Comparison of ENCODE assay signal across 1 cellular context in genomic region chr10:21130108-21130507, GRCh38.
A peak's percentile ranks its signal among the peaks of the same experiment; 100 is the strongest.
TF ChIP-seq lines count a peak whose summit lies in the region.

No MANE protein-coding gene starts in this region.

TF ChIP-seq in K562, 482 proteins besides CTCF, POLR2A, EP300 and RAD21 (continued from another document and continues in another):
- TF ChIP-seq CHD7 (IDR thresholded peaks at IDR 0.05; ENCODE audit: low read depth, low read length) (no peak), PCBP1 (IDR thresholded peaks at IDR 0.05; ENCODE audit: low read depth, low read length, poor library complexity, severe bottlenecking) (no peak), DNMT1 (IDR thresholded peaks at IDR 0.05) (no peak), PRDM10 (IDR thresholded peaks at IDR 0.05; ENCODE audit: partially characterized antibody) (peak; percentile 30), KDM1A (IDR thresholded peaks at IDR 0.05) (peak; percentile 51 to 72), GTF3C2 (IDR thresholded peaks at IDR 0.05; ENCODE audit: borderline replicate concordance, extremely low read depth, insufficient read length) (no peak), HDAC6 (IDR thresholded peaks at IDR 0.05; ENCODE audit: low read depth, low read length) (no peak), ZNF140 (CRISPR knock-in tag; IDR thresholded peaks at IDR 0.05) (no peak), ZNF232 (CRISPR knock-in tag; IDR thresholded peaks at IDR 0.05) (no peak), RBBP5 (IDR thresholded peaks at IDR 0.05; ENCODE audit: borderline replicate concordance, insufficient read depth, low read length, poor library complexity, severe bottlenecking) (no peak), HDAC8 (tag; IDR thresholded peaks at IDR 0.05) (no peak), NR2C1 (IDR thresholded peaks at IDR 0.05) (no peak), NR2C1 (tag; IDR thresholded peaks at IDR 0.05) (peak; percentile 35; the same call in 1 of the 2 replicates), ADNP (tag; IDR thresholded peaks at IDR 0.05) (no peak), PML (IDR thresholded peaks at IDR 0.05; ENCODE audit: low read length) (peak; percentile 82), SETDB1 (IDR thresholded peaks at IDR 0.05; ENCODE audit: low read length) (no peak), ATF7 (IDR thresholded peaks at IDR 0.05) (peak; percentile 51; the same call in 1 of the 2 replicates), TRIM24 (IDR thresholded peaks at IDR 0.05) (peak; percentile 92 to 94), ZNF274 (IDR thresholded peaks at IDR 0.05; ENCODE audit: borderline replicate concordance, low read depth, low read length) (no peak), GTF2B (IDR thresholded peaks at IDR 0.05; ENCODE audit: extremely low read depth, insufficient read length) (no peak), ZNF133 (CRISPR knock-in tag; IDR thresholded peaks at IDR 0.05) (no peak), ZBTB34 (CRISPR knock-in tag; IDR thresholded peaks at IDR 0.05) (no peak), HOXB6 (CRISPR knock-in tag; IDR thresholded peaks at IDR 0.05; ENCODE audit: borderline replicate concordance) (no peak), ZNF740 (CRISPR knock-in tag; IDR thresholded peaks at IDR 0.05) (no peak), ZNF740 (tag; IDR thresholded peaks at IDR 0.05) (no peak), PPARD (CRISPR knock-in tag; IDR thresholded peaks at IDR 0.05) (no peak), TCF7 (IDR thresholded peaks at IDR 0.05; ENCODE audit: borderline replicate concordance) (no peak), MBD1 (CRISPR knock-in tag; IDR thresholded peaks at IDR 0.05) (no peak), NR2C2 (CRISPR knock-in tag; IDR thresholded peaks at IDR 0.05) (no peak), NR2C2 (tag; IDR thresholded peaks at IDR 0.05) (0 out of 2 replicates have a peak, but pooled peaks have one; percentile 27), KAT7 (CRISPR knock-in tag; IDR thresholded peaks at IDR 0.05; ENCODE audit: borderline replicate concordance) (no peak), HDAC2 (IDR thresholded peaks at IDR 0.05) (peak; percentile 87; the same call in 1 of the 2 replicates), RBM15 (IDR thresholded peaks at IDR 0.05; ENCODE audit: insufficient read depth, low read length) (no peak), SP2 (IDR thresholded peaks at IDR 0.05; ENCODE audit: extremely low read depth, low read depth, low read length, poor library complexity, severe bottlenecking) (no peak), CAMTA2 (CRISPR knock-in tag; conservative IDR thresholded peaks at IDR 0.05) (no peak), GATA2 (CRISPR knock-in tag; IDR thresholded peaks at IDR 0.05) (no peak), JUNB (CRISPR knock-in tag; conservative IDR thresholded peaks at IDR 0.05) (no peak), GABPB1 (CRISPR knock-in tag; IDR thresholded peaks at IDR 0.05) (no peak), IRF1 (CRISPR knock-in tag; IDR thresholded peaks at IDR 0.05; ENCODE audit: borderline replicate concordance) (no peak)
